ENCODE assay signal across 1 cellular context in the genomic region with DNA sequence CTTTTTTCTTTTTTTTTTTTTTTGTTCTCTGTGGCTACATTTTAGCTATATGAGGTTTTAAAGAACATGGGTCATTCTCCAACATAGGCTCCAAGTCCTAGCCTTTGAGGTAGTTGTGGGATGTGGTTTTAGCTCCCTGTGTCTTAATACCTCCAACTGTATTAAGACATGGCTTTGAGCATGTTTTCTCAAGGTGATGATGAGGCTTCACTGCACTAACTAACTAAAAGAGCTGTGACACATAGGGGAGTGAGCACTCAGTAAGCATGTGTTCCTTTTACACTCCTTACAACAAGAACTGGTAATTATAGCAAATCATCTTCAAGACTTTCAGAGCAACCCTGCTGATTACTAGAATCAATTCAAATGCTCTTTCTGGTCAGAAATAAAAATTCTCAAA.
TF ChIP-seq lines count a peak whose summit lies in the region.

No MANE protein-coding gene starts in this region.

TF ChIP-seq in HCT116, 20 proteins besides CTCF, POLR2A, EP300 and RAD21 (continued from another document):
- TF ChIP-seq TCF7L2 (IDR thresholded peaks at IDR 0.05; ENCODE audit: borderline replicate concordance, extremely low read depth, insufficient read depth, insufficient read length) (no peak), SP1 (IDR thresholded peaks at IDR 0.05; ENCODE audit: low read depth) (no peak), ZNF274 (IDR thresholded peaks at IDR 0.05; ENCODE audit: low read depth, low read length) (no peak)
